Comparison of ENCODE assay signal across 8 cellular contexts in genomic region chr14:89418452-89418851, GRCh38. TPM values are rescaled to one million over a fixed set of nuclear protein-coding genes. Genes with fewer than 3 reads are reported as not detected.
DNase-seq lines count a peak whose midpoint lies in the region; ATAC-seq and TF ChIP-seq lines count a peak whose summit lies in the region.

No MANE protein-coding gene starts in this region.

- TF ChIP-seq CTCF in Loucy (conservative IDR thresholded peaks at IDR 0.05; ENCODE audit: low read length) (no peak), osteocyte (IDR thresholded peaks at IDR 0.05) (no peak), GM10248 (IDR thresholded peaks at IDR 0.05; ENCODE audit: control extremely low read depth, extremely low read depth, low read depth, missing control alignments) (no peak)

- POLR2A ChIA-PET in GM10248 (lab: Yijun Ruan, JAX): no interaction called here

- H2AFZ ChIP-seq in Loucy (ENCODE audit: low read length): no peak overlapping the region

- peak overlapping the region; percentile 94 for H3K27ac Mint-ChIP-seq in dendritic cell treated with granulocyte-macrophage colony-stimulating factor and Interleukin-4, amounts not matched to agents 40 ng/mL and 50 ng/mL, for 4 days
- peak overlapping the region; percentile 86 for H3K27ac Mint-ChIP-seq in osteocyte (ENCODE audit: unreplicated experiment)

- H3K9me3 Mint-ChIP-seq in dendritic cell treated with granulocyte-macrophage colony-stimulating factor and Interleukin-4, amounts not matched to agents 40 ng/mL and 50 ng/mL, for 4 days: no peaks in the 10 kb centered on the region
- H3K9me3 Mint-ChIP-seq in osteocyte (ENCODE audit: unreplicated experiment): no peaks in the 10 kb centered on the region

- peak; percentile 34 for DNase-seq in Daoy (ENCODE audit: low read depth)
- no peak for DNase-seq in osteocyte (ENCODE audit: extremely low spot score, unreplicated experiment)
- no peak for DNase-seq in GM10248 (ENCODE audit: extremely low spot score)
- DNase-seq in NCI-H1436 treated with DMSO at 0.1 percent for 48 hours (lab: John Stamatoyannopoulos, UW): no peak
- DNase-seq in epidermal melanocyte (ENCODE audit: insufficient read length, low spot score): no peak

- H3K79me2 ChIP-seq in Loucy (ENCODE audit: insufficient read depth, low read length): peaks cover 70% of the 10 kb centered on the region

- CTCF ChIA-PET in GM10248 (lab: Yijun Ruan, JAX): interaction anchor here (1.0 to 1.2 kb wide), 6 partner anchors 8 to 242 kb away, joined by 3 to 4 read pairs (median 3); no protein-coding TSS in a partner anchor

- peaks cover 53% of the 10 kb centered on the region for H3K4me1 Mint-ChIP-seq in dendritic cell treated with granulocyte-macrophage colony-stimulating factor and Interleukin-4, amounts not matched to agents 40 ng/mL and 50 ng/mL, for 4 days (ENCODE audit: low read depth)
- peaks cover 44% of the 10 kb centered on the region for H3K4me1 Mint-ChIP-seq in osteocyte (ENCODE audit: unreplicated experiment)

- H3K9me2 ChIP-seq in Loucy (replicated peaks; ENCODE audit: low read depth, low read length): no peaks in the 10 kb centered on the region

- peaks cover 18% of the 10 kb centered on the region for H4K20me1 ChIP-seq in Loucy (ENCODE audit: insufficient read depth, low read length, poor library complexity, severe bottlenecking)

- H3F3A ChIP-seq in Loucy (ENCODE audit: low read depth): no peaks in the 10 kb centered on the region

- H3K4me1 ChIP-seq in Loucy (ENCODE audit: insufficient read depth, low read length, poor library complexity, severe bottlenecking): peaks cover 39% of the 10 kb centered on the region

- peak overlapping the region; percentile 91 for H3K4me3 ChIP-seq in Loucy (ENCODE audit: low read length, poor library complexity, severe bottlenecking)

- no peaks in the 10 kb centered on the region; the same call in 1 of the 2 replicates for H3K36me3 ChIP-seq in Loucy (ENCODE audit: insufficient read depth, low read length)

- H3K4me3 Mint-ChIP-seq in dendritic cell treated with granulocyte-macrophage colony-stimulating factor and Interleukin-4, amounts not matched to agents 40 ng/mL and 50 ng/mL, for 4 days: no peak overlapping the region
- peak overlapping the region; percentile 81 for H3K4me3 Mint-ChIP-seq in osteocyte (ENCODE audit: unreplicated experiment)

- H3K27me3 ChIP-seq in Loucy (ENCODE audit: insufficient read depth, low read length, poor library complexity, severe bottlenecking): no peaks in the 10 kb centered on the region

- H3K27me3 Mint-ChIP-seq in dendritic cell treated with granulocyte-macrophage colony-stimulating factor and Interleukin-4, amounts not matched to agents 40 ng/mL and 50 ng/mL, for 4 days: no peaks in the 10 kb centered on the region
- no peaks in the 10 kb centered on the region for H3K27me3 Mint-ChIP-seq in osteocyte (ENCODE audit: unreplicated experiment)

- ATAC-seq in HG03521 (IDR thresholded peaks at IDR 0.05; ENCODE audit: unreplicated experiment): no peak

- H3K36me3 Mint-ChIP-seq in dendritic cell treated with granulocyte-macrophage colony-stimulating factor and Interleukin-4, amounts not matched to agents 40 ng/mL and 50 ng/mL, for 4 days (ENCODE audit: low read depth): peaks cover 38% of the 10 kb centered on the region
- H3K36me3 Mint-ChIP-seq in osteocyte (ENCODE audit: unreplicated experiment): peaks cover 2% of the 10 kb centered on the region

- H3K9me3 ChIP-seq in Loucy (ENCODE audit: insufficient read depth, low read depth, low read length): no peaks in the 10 kb centered on the region

- intact Hi-C loops in dendritic cell treated with granulocyte-macrophage colony-stimulating factor and Interleukin-4, amounts not matched to agents 40 ng/mL and 50 ng/mL, for 4 days (cut with micrococcal nuclease): loop anchor here (5.0 to 10.0 kb wide), 5 partner anchors 69 to 496 kb away; no protein-coding TSS in a partner anchor

- peak overlapping the region; percentile 93 for H3K9ac ChIP-seq in Loucy (ENCODE audit: low read depth, low read length, poor library complexity, severe bottlenecking)

- H3K4me2 ChIP-seq in Loucy (ENCODE audit: low read depth, low read length, poor library complexity, severe bottlenecking): peak overlapping the region; percentile 92

RNA-seq across cellular contexts. Expression of gene FOXN3, which starts 1.4 kb away (rescaled TPM):
- 17.7 and 34.4 TPM in 2 replicates for total RNA-seq in Daoy (2014; rRNA removed; shearing (Covaris generic))
- 120 and 130 TPM in 2 replicates for total RNA-seq in osteocyte
